In genomic region chrX:22433292-22434070, GRCh38 we compare ENCODE assay signal across 19 cellular contexts.
"Had no signal": no experiment of that assay in that cellular context is flagged by ENCODE, and none has a peak within 500 bp of the region (broad histone marks: within the 10 kb centered on the region; RNA-seq: fewer than 3 reads in every experiment).

No MANE protein-coding gene starts in this region.

- H3K27ac ChIP-seq: foreskin keratinocyte, prostate gland, right atrium auricular region, skin epidermis, tibial nerve, vagina, WERI-Rb-1 had no signal

- H3K4me3 ChIP-seq: prostate gland, right atrium auricular region, skin epidermis, tibial nerve, vagina had no signal

- H3K27me3 ChIP-seq: foreskin keratinocyte, right atrium auricular region, tibial nerve, vagina had no signal

- H3K27me3 Mint-ChIP-seq: activated naive CD8-positive, alpha-beta T cell had no signal

- DNase-seq: activated CD4-positive, alpha-beta T cell treated with anti-CD3 and anti-CD28 coated beads, Interleukin-2, amount 50 U/mL, for 4 hours; activated gamma-delta T cell treated with Interleukin-2 at 50 U/mL for 16 hours; amygdala; dermis blood vessel endothelial cell; effector memory CD4-positive, alpha-beta T cell; foreskin keratinocyte; glutamatergic neuron; hypothalamus; stimulated activated naive CD8-positive, alpha-beta T cell treated with anti-CD3 and anti-CD28 coated beads, Interleukin-15, Interleukin-2, amounts not matched to agents 100 U/mL and 50 U/mL, for 24 hours; T-helper 2 cell; WERI-Rb-1 had no signal

- H3K4me3 Mint-ChIP-seq: activated naive CD8-positive, alpha-beta T cell; neural crest cell had no signal

- ATAC-seq: foreskin keratinocyte; left lobe of liver; stimulated activated naive CD8-positive, alpha-beta T cell treated with anti-CD3 and anti-CD28 coated beads, Interleukin-15, Interleukin-2, amounts not matched to agents 100 U/mL and 50 U/mL, for 24 hours had no signal

- H3K9me3 ChIP-seq: prostate gland, right atrium auricular region, tibial nerve, vagina had no signal

- H3K4me1 ChIP-seq: foreskin keratinocyte, prostate gland, right atrium auricular region, tibial nerve, vagina had no signal

- H3K27ac Mint-ChIP-seq: activated naive CD8-positive, alpha-beta T cell had no signal

- H3K36me3 ChIP-seq: prostate gland, right atrium auricular region, tibial nerve, vagina, WERI-Rb-1 had no signal

- H3K4me1 Mint-ChIP-seq: neural crest cell had no signal

- H3K36me3 Mint-ChIP-seq: activated naive CD8-positive, alpha-beta T cell had no signal
